16 cellular contexts compared by ENCODE assay signal in genomic region chr12:122520676-122521075, GRCh38. TPM values are rescaled to one million over a fixed set of nuclear protein-coding genes. Genes with fewer than 3 reads are reported as not detected.
DNase-seq lines count a peak whose midpoint lies in the region; ATAC-seq and TF ChIP-seq lines count a peak whose summit lies in the region.
"Had no signal": no experiment of that assay in that cellular context is flagged by ENCODE, and none has a peak within 500 bp of the region (broad histone marks: within the 10 kb centered on the region; RNA-seq: fewer than 3 reads in every experiment).

No MANE protein-coding gene starts in this region.

- H3K79me2 ChIP-seq in H9 (ENCODE audit: insufficient read depth, low read length): peaks cover 33% of the 10 kb centered on the region

- no peak overlapping the region for H4K8ac ChIP-seq in H9 (replicated peaks; ENCODE audit: insufficient read length, low read depth, low read length)

- no peak overlapping the region for H3K27ac ChIP-seq in H9 (ENCODE audit: insufficient read length, low read depth, low read length)
- H3K27ac ChIP-seq: KMS-11 had no signal

- no peak overlapping the region for H3K4me2 ChIP-seq in H9 (ENCODE audit: insufficient read depth, insufficient read length, low read length)
- H3K4me2 ChIP-seq: GM23338, KMS-11 had no signal

- H3K14ac ChIP-seq in H9 (ENCODE audit: insufficient read depth, low read length): no peak overlapping the region

- no peak overlapping the region for H2BK12ac ChIP-seq in H9 (ENCODE audit: insufficient read length, low read depth, low read length)

- H2BK15ac ChIP-seq in H9 (ENCODE audit: low read depth, low read length): no peak overlapping the region

- no peak overlapping the region for H2AK5ac ChIP-seq in H9 (ENCODE audit: insufficient read length, low read length)

- H3K56ac ChIP-seq in H9 (ENCODE audit: insufficient read length, low read depth, low read length): no peak overlapping the region

- no peak overlapping the region for H2BK5ac ChIP-seq in H9 (ENCODE audit: insufficient read length, low read length)

- H3K4me1 Mint-ChIP-seq in activated T-cell treated with anti-CD3 and anti-CD28 coated beads, Interleukin-2, amount 50 U/mL, for 24 hours (ENCODE audit: low read depth): peaks cover 66% of the 10 kb centered on the region
- peaks cover 16 to 20% of the 10 kb centered on the region in 2 experiments for H3K4me1 Mint-ChIP-seq in H9
- peaks cover 23% of the 10 kb centered on the region for H3K4me1 Mint-ChIP-seq in activated T-helper 17 cell treated with anti-CD3 and anti-CD28 coated beads, Interleukin-2, amount 50 U/mL, for 72 hours
- H3K4me1 Mint-ChIP-seq in osteocyte (ENCODE audit: unreplicated experiment): peaks cover 65% of the 10 kb centered on the region

- H2BK120ac ChIP-seq in H9 (ENCODE audit: low read depth, low read length, poor library complexity, severe bottlenecking): no peak overlapping the region

- no peak overlapping the region for H3K4ac ChIP-seq in H9 (ENCODE audit: low read depth, low read length)

- H3T11ph ChIP-seq in H9 (ENCODE audit: low read length): no peak overlapping the region

- H3K27ac Mint-ChIP-seq in activated T-cell treated with anti-CD3 and anti-CD28 coated beads, Interleukin-2, amount 50 U/mL, for 24 hours: peak overlapping the region; percentile 60
- H3K27ac Mint-ChIP-seq in H9 (peak overlapping the region in 2 of 3 experiments; percentile 24 to 69; a peak in 3 of 7 replicates), osteocyte (ENCODE audit: unreplicated experiment) (peak overlapping the region; percentile 32)
- H3K27ac Mint-ChIP-seq in activated T-helper 17 cell treated with anti-CD3 and anti-CD28 coated beads, Interleukin-2, amount 50 U/mL, for 72 hours: peak overlapping the region; percentile 23
- H3K27ac Mint-ChIP-seq: GM23338 had no signal

- H4K91ac ChIP-seq in H9 (ENCODE audit: insufficient read length, low read depth, low read length): no peak overlapping the region

- no peaks in the 10 kb centered on the region for H4K20me1 ChIP-seq in H9 (ENCODE audit: control insufficient read depth, insufficient read depth, insufficient read length)

- WGBS in H9 (ENCODE audit: extremely low coverage, insufficient read length, low lambda C conversion rate): no CpG with 5 or more reads among the region's 4 CpGs

- no peak overlapping the region for H4K5ac ChIP-seq in H9 (ENCODE audit: insufficient read length, low read depth, low read length)

- H3K23ac ChIP-seq in H9 (ENCODE audit: insufficient read length, low read depth, low read length): no peak overlapping the region

- no peak overlapping the region for H3K18ac ChIP-seq in H9 (ENCODE audit: insufficient read length, low read depth, low read length)

- TF ChIP-seq CTCF in H9 (conservative IDR thresholded peaks at IDR 0.05) (no peak), osteocyte (IDR thresholded peaks at IDR 0.05) (no peak)

- no peak overlapping the region for H2BK20ac ChIP-seq in H9 (ENCODE audit: low read depth, low read length, poor library complexity, severe bottlenecking)

- H3K9me3 Mint-ChIP-seq in activated T-cell treated with anti-CD3 and anti-CD28 coated beads, Interleukin-2, amount 50 U/mL, for 24 hours: no peaks in the 10 kb centered on the region
- H3K9me3 Mint-ChIP-seq in H9: no peaks in the 10 kb centered on the region
- H3K9me3 Mint-ChIP-seq in activated T-helper 17 cell treated with anti-CD3 and anti-CD28 coated beads, Interleukin-2, amount 50 U/mL, for 72 hours: no peaks in the 10 kb centered on the region
- no peaks in the 10 kb centered on the region for H3K9me3 Mint-ChIP-seq in osteocyte (ENCODE audit: unreplicated experiment)
- H3K9me3 Mint-ChIP-seq: CD4-positive, CD25-positive, alpha-beta regulatory T cell; GM23338 had no signal

- peaks cover 11% of the 10 kb centered on the region for H3K79me1 ChIP-seq in H9 (ENCODE audit: insufficient read depth, low read depth, low read length, poor library complexity, severe bottlenecking)

- ATAC-seq in activated T-helper 17 cell treated with anti-CD3 and anti-CD28 coated beads, Interleukin-2, amount 50 U/mL, for 72 hours (replicated peaks): no peak
- ATAC-seq: GM23338 had no signal

- H3K27me3 Mint-ChIP-seq in activated T-cell treated with anti-CD3 and anti-CD28 coated beads, Interleukin-2, amount 50 U/mL, for 24 hours: no peaks in the 10 kb centered on the region
- H3K27me3 Mint-ChIP-seq in H9 (ENCODE audit: low read depth) (no peaks in the 10 kb centered on the region; the same call in 1 of the 2 replicates), osteocyte (ENCODE audit: unreplicated experiment) (no peaks in the 10 kb centered on the region)
- H3K27me3 Mint-ChIP-seq in activated T-helper 17 cell treated with anti-CD3 and anti-CD28 coated beads, Interleukin-2, amount 50 U/mL, for 72 hours: no peaks in the 10 kb centered on the region
- H3K27me3 Mint-ChIP-seq: CD4-positive, CD25-positive, alpha-beta regulatory T cell had no signal

- H3K9me3 ChIP-seq in H9 (ENCODE audit: control insufficient read depth, low read depth, low read length): no peaks in the 10 kb centered on the region

- no peak overlapping the region for H3K9ac ChIP-seq in H9 (ENCODE audit: extremely low read depth, insufficient read length, low read length)
- H3K9ac ChIP-seq: KMS-11 had no signal

- no peak overlapping the region for H2AFZ ChIP-seq in H9 (ENCODE audit: low read length)
- H2AFZ ChIP-seq: GM23338 had no signal

- peaks cover 95% of the 10 kb centered on the region for H3K36me3 Mint-ChIP-seq in activated T-cell treated with anti-CD3 and anti-CD28 coated beads, Interleukin-2, amount 50 U/mL, for 24 hours (ENCODE audit: low read depth)
- H3K36me3 Mint-ChIP-seq in H9 (ENCODE audit: insufficient read depth in 1 of 3, low read depth in 3 of 3) (peaks cover 69 to 91% (median 89%) of the 10 kb centered on the region in 3 experiments), osteocyte (ENCODE audit: unreplicated experiment) (peaks cover 64% of the 10 kb centered on the region)
- H3K36me3 Mint-ChIP-seq in activated T-helper 17 cell treated with anti-CD3 and anti-CD28 coated beads, Interleukin-2, amount 50 U/mL, for 72 hours (ENCODE audit: low read depth): no peaks in the 10 kb centered on the region

- H3K27me3 ChIP-seq in H9 (ENCODE audit: insufficient read depth, low read length): no peaks in the 10 kb centered on the region
- H3K27me3 ChIP-seq: MG63 had no signal

- no peaks in the 10 kb centered on the region for H3K4me1 ChIP-seq in H9 (ENCODE audit: insufficient read depth, low read length)

- no peaks in the 10 kb centered on the region for H3K23me2 ChIP-seq in H9 (ENCODE audit: insufficient read length, low read depth, low read length, poor library complexity, severe bottlenecking)

- DNase-seq in activated T-cell treated with anti-CD3 and anti-CD28 coated beads, Interleukin-2, amount 50 U/mL, for 24 hours: no peak
- no peak for DNase-seq in activated T-cell treated with anti-CD3 and anti-CD28 coated beads, Interleukin-2, amount 50 U/mL, for 1 hour
- DNase-seq in H9 (no peak), osteocyte (ENCODE audit: extremely low spot score, unreplicated experiment) (no peak), NCI-H2171 (lab: John Stamatoyannopoulos, UW) (no peak), NCI-H345 (lab: John Stamatoyannopoulos, UW) (no peak)
- no peak for DNase-seq in stimulated activated CD8-positive, alpha-beta memory T cell treated with anti-CD3 and anti-CD28 coated beads, Interleukin-4, amount 100 ng/mL, for 48 hours
- DNase-seq: CD4-positive, CD25-positive, alpha-beta regulatory T cell; DMS79; MG63; NCI-H1105 treated with DMSO at 0.1 percent for 48 hours; NCI-H187; SHP77 had no signal

- no peak overlapping the region for H3K4me3 Mint-ChIP-seq in activated T-cell treated with anti-CD3 and anti-CD28 coated beads, Interleukin-2, amount 50 U/mL, for 24 hours
- H3K4me3 Mint-ChIP-seq in H9: no peak overlapping the region
- no peak overlapping the region for H3K4me3 Mint-ChIP-seq in activated T-helper 17 cell treated with anti-CD3 and anti-CD28 coated beads, Interleukin-2, amount 50 U/mL, for 72 hours
- no peak overlapping the region for H3K4me3 Mint-ChIP-seq in osteocyte (ENCODE audit: unreplicated experiment)
- H3K4me3 Mint-ChIP-seq: GM23338 had no signal

RNA-seq across cellular contexts. Expression of gene RSRC2, which starts 6.1 kb away (rescaled TPM):
- 64.9 and 66.2 TPM in 2 replicates for total RNA-seq in H9 (2021)
- 100 to 1,000 TPM; 103 to 110 TPM for total RNA-seq in activated T-helper 17 cell treated with anti-CD3 and anti-CD28 coated beads, Interleukin-2, amount 50 U/mL, for 72 hours
- 64.9 and 67.9 TPM in 2 replicates for total RNA-seq in osteocyte

RNA-seq across cellular contexts. Expression of gene KNTC1, which starts 6.4 kb away (rescaled TPM):
- total RNA-seq in H9 (2021) (66.8 and 71.3 TPM in 2 replicates), osteocyte (14.1 and 18.5 TPM in 2 replicates)
- total RNA-seq in activated T-helper 17 cell treated with anti-CD3 and anti-CD28 coated beads, Interleukin-2, amount 50 U/mL, for 72 hours: 100 to 1,000 TPM; 128 to 148 TPM

RNA-seq across cellular contexts. Expression of gene ZCCHC8, which starts 19.9 kb away (rescaled TPM):
- total RNA-seq in H9 (2021) (37.3 and 37.4 TPM in 2 replicates), osteocyte (27.6 and 28.0 TPM in 2 replicates)
- total RNA-seq in activated T-helper 17 cell treated with anti-CD3 and anti-CD28 coated beads, Interleukin-2, amount 50 U/mL, for 72 hours: 10 to 100 TPM; 33.6 to 37.0 TPM
